8 cellular contexts compared by ENCODE assay signal in the genomic region with DNA sequence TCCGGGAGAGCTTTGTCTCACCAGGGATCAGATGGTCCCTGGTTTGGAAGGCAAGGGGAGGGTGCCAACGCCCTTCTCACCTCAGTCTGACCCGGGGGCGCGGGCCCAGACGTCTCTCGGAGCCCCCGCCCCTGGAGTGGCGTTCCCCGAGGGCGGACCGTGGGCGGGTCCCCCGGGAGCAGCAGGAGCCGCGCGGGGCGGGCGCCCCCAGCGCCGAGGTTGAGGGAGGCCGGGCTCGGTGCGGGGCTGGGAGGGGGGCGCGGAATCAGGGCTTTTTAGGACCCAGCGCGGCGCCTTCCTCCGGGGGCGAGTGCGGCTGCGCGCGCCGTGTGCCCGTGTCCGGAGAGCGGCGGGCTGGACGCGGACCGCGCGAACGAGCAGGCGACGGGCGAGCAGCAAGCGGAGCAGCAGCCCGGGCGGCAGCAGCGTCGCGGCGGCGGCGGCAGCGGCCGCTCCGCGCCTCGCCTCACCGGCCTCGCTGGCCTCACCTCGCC. TPM values are rescaled to one million over a fixed set of nuclear protein-coding genes. Genes with fewer than 3 reads are reported as not detected.
DNase-seq lines count a peak whose midpoint lies in the region; ATAC-seq and TF ChIP-seq lines count a peak whose summit lies in the region.

A gene (plus strand): TSS at position 364 of the 494 bp plus-strand sequence. CDS start 1,222 bp downstream, outside the sequence.

- H3K27me3 ChIP-seq in duodenal mucosa (ENCODE audit: control insufficient read depth in 1 of 2, insufficient read depth in 2 of 2, low read length in 2 of 2): peaks cover 43 to 55% of the 10 kb centered on the region in 2 donors
- H3K27me3 ChIP-seq in mesenchymal stem cell (ENCODE audit: control insufficient read depth in 1 of 2, insufficient read depth in 1 of 2, low read length in 2 of 2): peaks cover 66 to 81% of the 10 kb centered on the region in 2 experiments

- H3K4me3 ChIP-seq in duodenal mucosa (ENCODE audit: low read depth in 1 of 2, low read length in 2 of 2): peak within 1 kb of the TSS; percentile 21 to 35
- H3K4me3 ChIP-seq in mesenchymal stem cell (ENCODE audit: insufficient read depth in 1 of 2, low read depth in 1 of 2, low read length in 2 of 2): peak within 1 kb of the TSS; percentile 54 to 58

- no peak within 1 kb of the TSS for H3K14ac ChIP-seq in mesenchymal stem cell (ENCODE audit: low read length in 2 of 2)

- H3K9ac ChIP-seq in duodenal mucosa (ENCODE audit: low read depth in 1 of 2, low read length in 2 of 2) (no peak within 1 kb of the TSS), mesenchymal stem cell (ENCODE audit: low read length) (no peak within 1 kb of the TSS)

- whole genome bisulfite sequencing in mesenchymal stem cell: 0% methylated on average over 2 of the region's 66 CpGs

- H3K36me3 ChIP-seq in duodenal mucosa (ENCODE audit: control insufficient read depth in 1 of 2, insufficient read depth in 2 of 2, low read length in 2 of 2) (no peaks in the 10 kb centered on the region), mesenchymal stem cell (ENCODE audit: control insufficient read depth in 1 of 2, insufficient read depth in 2 of 2, low read depth in 1 of 2, low read length in 2 of 2) (no peaks in the 10 kb centered on the region)

- H4K8ac ChIP-seq in mesenchymal stem cell (ENCODE audit: low read length): no peak within 1 kb of the TSS

- ATAC-seq in HG03175 (IDR thresholded peaks at IDR 0.05; ENCODE audit: unreplicated experiment): no peak

- H3K27ac ChIP-seq in duodenal mucosa (ENCODE audit: low read depth, low read length) (no peak within 1 kb of the TSS), mesenchymal stem cell (ENCODE audit: low read length, poor library complexity, severe bottlenecking) (no peak within 1 kb of the TSS)

- H2BK120ac ChIP-seq in mesenchymal stem cell (ENCODE audit: low read depth, low read length): no peak within 1 kb of the TSS

- no peak within 1 kb of the TSS for H2BK12ac ChIP-seq in mesenchymal stem cell (ENCODE audit: low read length in 2 of 2)

- H3K18ac ChIP-seq in mesenchymal stem cell (ENCODE audit: low read depth in 1 of 2, low read length in 2 of 2): no peak within 1 kb of the TSS

- peak within 1 kb of the TSS in 1 of 2 experiments; percentile 6 for H3K23ac ChIP-seq in mesenchymal stem cell (ENCODE audit: low read length in 2 of 2)

- no peaks in the 10 kb centered on the region for H3K9me3 ChIP-seq in duodenal mucosa (ENCODE audit: control insufficient read depth in 1 of 2, low read length in 2 of 2)
- H3K9me3 ChIP-seq in mesenchymal stem cell (ENCODE audit: control insufficient read depth, low read length): no peaks in the 10 kb centered on the region

- H4K91ac ChIP-seq in mesenchymal stem cell (ENCODE audit: low read length): no peak within 1 kb of the TSS

- H3K4me2 ChIP-seq in mesenchymal stem cell (ENCODE audit: low read length, poor library complexity, severe bottlenecking): peak within 1 kb of the TSS; percentile 89

- DNase-seq in A172 (ENCODE audit: low spot score): peak; percentile 16
- DNase-seq in GM13977 (ENCODE audit: low spot score): peak; percentile 67
- peak; percentile 31 for DNase-seq in NCI-H748 treated with DMSO at 0.1 percent for 48 hours (lab: John Stamatoyannopoulos, UW)
- peak; percentile 42 for DNase-seq in mesenchymal stem cell
- DNase-seq in activated effector memory CD4-positive, alpha-beta T cell treated with anti-CD3 and anti-CD28 coated beads, Interleukin-2, amount 50 U/mL, for 16 hours: no peak
- DNase-seq in GF-D8 (lab: John Stamatoyannopoulos, UW): no peak

- in situ Hi-C loops in GM13977 (cut with MboI; ENCODE audit: low pct_unique_long_range_greater_than_20kb, low sequenced_read_pairs, unreplicated experiment): no loop called here

- no peak within 1 kb of the TSS for H3K4ac ChIP-seq in mesenchymal stem cell (ENCODE audit: low read depth in 1 of 2, low read length in 2 of 2)

- no peak within 1 kb of the TSS for H2AFZ ChIP-seq in mesenchymal stem cell (ENCODE audit: low read depth, low read length)

- H3K4me1 ChIP-seq in duodenal mucosa (ENCODE audit: control insufficient read depth in 1 of 2, insufficient read depth in 2 of 2, low read length in 2 of 2): peaks cover 4 to 9% of the 10 kb centered on the region in 2 donors
- H3K4me1 ChIP-seq in mesenchymal stem cell (ENCODE audit: control insufficient read depth, insufficient read depth, low read depth, low read length): peaks cover 23% of the 10 kb centered on the region

- TF ChIP-seq CTCF in GM13977 (IDR thresholded peaks at IDR 0.05; ENCODE audit: extremely low read depth, insufficient read depth, missing control alignments): no peak

- no peak within 1 kb of the TSS for H2BK15ac ChIP-seq in mesenchymal stem cell (ENCODE audit: low read depth, poor library complexity, severe bottlenecking)

- no peaks in the 10 kb centered on the region for H3K79me1 ChIP-seq in mesenchymal stem cell (replicated peaks; ENCODE audit: low read length, poor library complexity, severe bottlenecking)

- no peak within 1 kb of the TSS for H2AK5ac ChIP-seq in mesenchymal stem cell (ENCODE audit: low read length, severe bottlenecking)

- no peak within 1 kb of the TSS for H2BK5ac ChIP-seq in mesenchymal stem cell (ENCODE audit: low read depth, low read length, poor library complexity, severe bottlenecking)

RNA-seq across cellular contexts. Expression of the gene that starts here (rescaled TPM):
- total RNA-seq in A172 (2014; rRNA removed; shearing (Covaris generic)): not detected in 2 replicates
- polyA plus RNA-seq in mesenchymal stem cell (2013, experiment 1 of 2): under 0.01 TPM
- 0.01 TPM for polyA plus RNA-seq in mesenchymal stem cell (2013, experiment 2 of 2)

Comparison
In these comparisons a context has a peak if more than half of its experiments do, and no peak if none do; other contexts are left out.
1. Peak in DNase-seq in A172; RNA of the gene not detected or under 1 TPM.
2. DNase-seq: peak in GM13977 (single experiment), NCI-H748 treated with DMSO at 0.1 percent for 48 hours (single experiment) and mesenchymal stem cell (single experiment); none in activated effector memory CD4-positive, alpha-beta T cell treated with anti-CD3 and anti-CD28 coated beads, Interleukin-2, amount 50 U/mL, for 16 hours (single experiment) and GF-D8 (single experiment).